In genomic region chr3:178537123-178537754, GRCh38 we compare ENCODE assay signal across 11 cellular contexts. TPM values are rescaled to one million over a fixed set of nuclear protein-coding genes. Genes with fewer than 3 reads are reported as not detected.
DNase-seq lines count a peak whose midpoint lies in the region; ATAC-seq and TF ChIP-seq lines count a peak whose summit lies in the region.
"Had no signal": no experiment of that assay in that cellular context is flagged by ENCODE, and none has a peak within 500 bp of the region (broad histone marks: within the 10 kb centered on the region; RNA-seq: fewer than 3 reads in every experiment).

No MANE protein-coding gene starts in this region.

- ATAC-seq in heart left ventricle (no peak), aorta (ENCODE audit: low FRiP score) (no peak), HG02678 (IDR thresholded peaks at IDR 0.05; ENCODE audit: unreplicated experiment) (no peak)
- ATAC-seq in CD4-positive, alpha-beta T cell (ENCODE audit: poor library complexity), result no peak
- ATAC-seq: activated CD4-positive, alpha-beta T cell treated with anti-CD3 and anti-CD28 coated beads for 36 hours; activated naive CD8-positive, alpha-beta T cell treated with anti-CD3 and anti-CD28 coated beads, Interleukin-2, amount 50 U/mL, for 24 hours; natural killer cell had no signal

- no peak for TF ChIP-seq POLR2A in heart left ventricle (IDR thresholded peaks at IDR 0.05)

- H3K27me3 Mint-ChIP-seq in nephron progenitor cell (ENCODE audit: low read depth, poor library complexity), result peaks cover 25% of the 10 kb centered on the region
- H3K27me3 Mint-ChIP-seq in CD4-positive, alpha-beta T cell, result peaks cover 67% of the 10 kb centered on the region

- H3K36me3 Mint-ChIP-seq in nephron progenitor cell (ENCODE audit: low read depth), result no peaks in the 10 kb centered on the region
- H3K36me3 Mint-ChIP-seq in CD4-positive, alpha-beta T cell (ENCODE audit: low read depth), result no peaks in the 10 kb centered on the region
- H3K36me3 Mint-ChIP-seq: natural killer cell had no signal

- 30 to 43% (median 36%) methylated on average over 7 of the region's 7 CpGs for WGBS in heart left ventricle, 4 donors
- WGBS in aorta, 2 donors, result 26 to 30% methylated on average over 7 of the region's 7 CpGs

- intact Hi-C loops in heart left ventricle (cut with DNase I) (loop anchor here in 3 of 10 donors (10.0 kb wide), 4 partner anchors 82 to 428 kb away; no protein-coding TSS in a partner anchor), cardiac septum (cut with DNase I) (no loop called here), aorta (cut with DNase I) (no loop called here)
- intact Hi-C loops in CD4-positive, alpha-beta T cell (cut with DNase I, micrococcal nuclease), result no loop called here

- peak overlapping the region; percentile 38 to 64 (median 52) for H3K4me3 ChIP-seq in heart left ventricle
- H3K4me3 ChIP-seq in endocrine pancreas (ENCODE audit: control insufficient read depth, insufficient read depth, low read length), result peak overlapping the region; percentile 95
- H3K4me3 ChIP-seq in aorta (ENCODE audit: low read length in 2 of 2), result peak overlapping the region; percentile 22 to 52

- no peaks in the 10 kb centered on the region for H3K36me3 ChIP-seq in heart left ventricle
- no peaks in the 10 kb centered on the region for H3K36me3 ChIP-seq in endocrine pancreas (ENCODE audit: control insufficient read depth, insufficient read depth, low read length)
- H3K36me3 ChIP-seq in aorta (ENCODE audit: control insufficient read depth in 1 of 2, insufficient read depth in 2 of 2, low read length in 1 of 2), result no peaks in the 10 kb centered on the region

- POLR2A ChIA-PET in CD4-positive, alpha-beta T cell (lab: Charles Lee), result no interaction called here

- H3K4me1 ChIP-seq in heart left ventricle (peaks cover 0 to 6% (median 0%) of the 10 kb centered on the region in 12 donors), endocrine pancreas (ENCODE audit: control insufficient read depth, insufficient read depth, low read length) (peaks cover 22% of the 10 kb centered on the region), aorta (ENCODE audit: control insufficient read depth in 1 of 2, insufficient read depth in 2 of 2, low read length in 2 of 2) (no peaks in the 10 kb centered on the region)

- no peaks in the 10 kb centered on the region for H3K9me3 ChIP-seq in heart left ventricle
- no peaks in the 10 kb centered on the region for H3K9me3 ChIP-seq in endocrine pancreas (ENCODE audit: control insufficient read depth, low read length)
- H3K9me3 ChIP-seq in aorta (ENCODE audit: control insufficient read depth, low read length), result no peaks in the 10 kb centered on the region
- no peaks in the 10 kb centered on the region for H3K9me3 ChIP-seq in CD4-positive, alpha-beta T cell (ENCODE audit: control insufficient read depth, low read length)

- CTCF ChIA-PET in CD4-positive, alpha-beta T cell (lab: Charles Lee), result no interaction called here

- no peak for DNase-seq in heart left ventricle
- DNase-seq in cardiac septum (ENCODE audit: low spot score), result no peak
- DNase-seq in nephron progenitor cell, result no peak
- DNase-seq in aorta, result no peak
- no peak for DNase-seq in CD4-positive, alpha-beta T cell
- DNase-seq in DMS153 (lab: John Stamatoyannopoulos, UW), result no peak
- DNase-seq: activated CD4-positive, alpha-beta T cell treated with anti-CD3 and anti-CD28 coated beads for 36 hours; activated naive CD8-positive, alpha-beta T cell treated with anti-CD3 and anti-CD28 coated beads, Interleukin-2, amount 50 U/mL, for 24 hours; natural killer cell had no signal

- H3K4me1 Mint-ChIP-seq in nephron progenitor cell, result peaks cover 32% of the 10 kb centered on the region
- H3K4me1 Mint-ChIP-seq in CD4-positive, alpha-beta T cell (ENCODE audit: low read depth), result peaks cover 7% of the 10 kb centered on the region
- H3K4me1 Mint-ChIP-seq: natural killer cell had no signal

- no peaks in the 10 kb centered on the region for H3K9me3 Mint-ChIP-seq in nephron progenitor cell
- no peaks in the 10 kb centered on the region for H3K9me3 Mint-ChIP-seq in CD4-positive, alpha-beta T cell
- H3K9me3 Mint-ChIP-seq: activated naive CD8-positive, alpha-beta T cell treated with anti-CD3 and anti-CD28 coated beads, Interleukin-2, amount 50 U/mL, for 24 hours had no signal

- H3K27me3 ChIP-seq in heart left ventricle, result peaks cover 0 to 7% (median 0%) of the 10 kb centered on the region in 9 donors
- no peaks in the 10 kb centered on the region for H3K27me3 ChIP-seq in endocrine pancreas (ENCODE audit: control insufficient read depth, insufficient read depth, low read length)
- H3K27me3 ChIP-seq in aorta (ENCODE audit: control insufficient read depth in 1 of 2, insufficient read depth in 2 of 2, low read length in 1 of 2), result no peaks in the 10 kb centered on the region
- no peaks in the 10 kb centered on the region for H3K27me3 ChIP-seq in CD4-positive, alpha-beta T cell (ENCODE audit: control insufficient read depth, insufficient read depth, low read length)

- peak overlapping the region; percentile 72 for H3K9ac ChIP-seq in endocrine pancreas (ENCODE audit: control insufficient read depth, insufficient read depth, low read length)

- H3K27ac ChIP-seq in heart left ventricle (peak overlapping the region in 7 of 12 donors; percentile 0 to 53 (median 44)), aorta (ENCODE audit: low read depth in 1 of 2, low read length in 2 of 2) (no peak overlapping the region)
- H3K27ac ChIP-seq in CD4-positive, alpha-beta T cell (ENCODE audit: low read depth, low read length), result no peak overlapping the region

- no peak overlapping the region for H3K27ac Mint-ChIP-seq in nephron progenitor cell
- H3K27ac Mint-ChIP-seq in CD4-positive, alpha-beta T cell, result no peak overlapping the region
- H3K27ac Mint-ChIP-seq: activated CD4-positive, alpha-beta T cell treated with anti-CD3 and anti-CD28 coated beads for 36 hours; activated naive CD8-positive, alpha-beta T cell treated with anti-CD3 and anti-CD28 coated beads, Interleukin-2, amount 50 U/mL, for 24 hours; natural killer cell had no signal

- H3K4me3 Mint-ChIP-seq in nephron progenitor cell, result peak overlapping the region; percentile 86
- no peak overlapping the region for H3K4me3 Mint-ChIP-seq in CD4-positive, alpha-beta T cell
- H3K4me3 Mint-ChIP-seq: activated CD4-positive, alpha-beta T cell treated with anti-CD3 and anti-CD28 coated beads for 36 hours; activated naive CD8-positive, alpha-beta T cell treated with anti-CD3 and anti-CD28 coated beads, Interleukin-2, amount 50 U/mL, for 24 hours; natural killer cell had no signal

- no peak for TF ChIP-seq CTCF in heart left ventricle (IDR thresholded peaks at IDR 0.05)
- no peak for TF ChIP-seq CTCF in nephron progenitor cell (IDR thresholded peaks at IDR 0.05)
- TF ChIP-seq CTCF in CD4-positive, alpha-beta T cell (IDR thresholded peaks at IDR 0.05), result no peak

RNA-seq across cellular contexts. Expression of gene KCNMB2, which starts 1.0 kb away (rescaled TPM):
- total RNA-seq in heart left ventricle (1 to 10 TPM in 8 of 9 donors, not detected in 1; 1.3 to 5.7 (median 2.7) TPM), cardiac septum (3.8 TPM), aorta (not detected)
- polyA plus RNA-seq in heart left ventricle (1 to 10 TPM in 1 of 2 donors, under 1 TPM in 1; 0.37 to 1.9 TPM), aorta (not detected)
- not detected for total RNA-seq in CD4-positive, alpha-beta T cell
- total RNA-seq: activated CD4-positive, alpha-beta T cell treated with anti-CD3 and anti-CD28 coated beads for 36 hours; natural killer cell had no signal

Comparison
In these comparisons a context has a peak if more than half of its experiments do, and no peak if none do; other contexts are left out.
1. H3K27ac ChIP-seq: peak in heart left ventricle (7 of 12); none in aorta (0 of 2) and CD4-positive, alpha-beta T cell (single experiment).
2. H3K4me3 ChIP-seq: peak in every context shown above with its lines; median percentile 95 in endocrine pancreas; 52 in heart left ventricle; 37 in aorta.